ENCODE assay signal across 8 cellular contexts in genomic region chr4:36285784-36286480, GRCh38. TPM values are rescaled to one million over a fixed set of nuclear protein-coding genes. Genes with fewer than 3 reads are reported as not detected.
DNase-seq lines count a peak whose midpoint lies in the region; ATAC-seq lines count a peak whose summit lies in the region.

No MANE protein-coding gene starts in this region.

- peak; percentile 59 for DNase-seq in NCI-H226
- peak; percentile 79 for DNase-seq in activated naive CD4-positive, alpha-beta T cell treated with anti-CD3 and anti-CD28 coated beads for 36 hours
- DNase-seq in stimulated activated CD4-positive, alpha-beta T cell treated with anti-CD3 and anti-CD28 coated beads, Interleukin-4, amount 100 ng/mL, for 1 hour = peak; percentile 17
- no peak for DNase-seq in GOT3 (lab: John Stamatoyannopoulos, UW)
- DNase-seq in NCI-H1417 treated with DMSO at 0.1 percent for 48 hours (lab: John Stamatoyannopoulos, UW) = no peak
- no peak for DNase-seq in DMS153 treated with DMSO at 0.1 percent for 48 hours (lab: John Stamatoyannopoulos, UW; ENCODE audit: unreplicated experiment)

- peak overlapping the region; percentile 85 for H3K27ac Mint-ChIP-seq in activated naive CD4-positive, alpha-beta T cell treated with anti-CD3 and anti-CD28 coated beads for 36 hours

- intact Hi-C loops in activated naive CD4-positive, alpha-beta T cell treated with anti-CD3 and anti-CD28 coated beads for 36 hours (cut with micrococcal nuclease) = loop anchor here (1.0 to 2.0 kb wide), 14 partner anchors 17 to 1845 kb away; partner anchors contain the start of gene ARAP2

- peaks cover 32% of the 10 kb centered on the region for H3K4me1 Mint-ChIP-seq in activated naive CD4-positive, alpha-beta T cell treated with anti-CD3 and anti-CD28 coated beads for 36 hours (ENCODE audit: low read depth)

- peak; percentile 99 for ATAC-seq in GM18502 (IDR thresholded peaks at IDR 0.05; ENCODE audit: poor library complexity, unreplicated experiment)
- peak; percentile 99 for ATAC-seq in HG02610 (IDR thresholded peaks at IDR 0.05; ENCODE audit: unreplicated experiment)

- H3K36me3 Mint-ChIP-seq in activated naive CD4-positive, alpha-beta T cell treated with anti-CD3 and anti-CD28 coated beads for 36 hours (ENCODE audit: low read depth) = no peaks in the 10 kb centered on the region

- no peaks in the 10 kb centered on the region for H3K27me3 Mint-ChIP-seq in activated naive CD4-positive, alpha-beta T cell treated with anti-CD3 and anti-CD28 coated beads for 36 hours (ENCODE audit: low read depth)

- H3K9me3 Mint-ChIP-seq in activated naive CD4-positive, alpha-beta T cell treated with anti-CD3 and anti-CD28 coated beads for 36 hours = no peaks in the 10 kb centered on the region

- CTCF ChIA-PET in activated naive CD4-positive, alpha-beta T cell treated with anti-CD3 and anti-CD28 coated beads for 36 hours (lab: Charles Lee) = interaction anchor here (0.6 to 1.7 kb wide), 7 partner anchors 18 to 112 kb away, joined by 3 to 7 read pairs (median 4); partner anchors contain the start of gene ARAP2

- peak overlapping the region; percentile 22 for H3K4me3 Mint-ChIP-seq in activated naive CD4-positive, alpha-beta T cell treated with anti-CD3 and anti-CD28 coated beads for 36 hours

RNA-seq across cellular contexts. Expression of gene DTHD1, which starts 4.5 kb away (rescaled TPM):
- under 1 TPM; 0.17 to 0.25 TPM for total RNA-seq in activated naive CD4-positive, alpha-beta T cell treated with anti-CD3 and anti-CD28 coated beads for 36 hours

RNA-seq across cellular contexts. Expression of gene ARAP2, which starts 41.6 kb away (rescaled TPM):
- 10 to 100 TPM; 29.6 to 38.2 TPM for total RNA-seq in activated naive CD4-positive, alpha-beta T cell treated with anti-CD3 and anti-CD28 coated beads for 36 hours

Comparison
In these comparisons a context has a peak if more than half of its experiments do, and no peak if none do; other contexts are left out.
1. DNase-seq: peak in NCI-H226 (single experiment), activated naive CD4-positive, alpha-beta T cell treated with anti-CD3 and anti-CD28 coated beads for 36 hours (single experiment) and stimulated activated CD4-positive, alpha-beta T cell treated with anti-CD3 and anti-CD28 coated beads, Interleukin-4, amount 100 ng/mL, for 1 hour (single experiment); none in GOT3 (single experiment), NCI-H1417 treated with DMSO at 0.1 percent for 48 hours (single experiment) and DMS153 treated with DMSO at 0.1 percent for 48 hours (single experiment).